20 cellular contexts compared by ENCODE assay signal in the genomic region with DNA sequence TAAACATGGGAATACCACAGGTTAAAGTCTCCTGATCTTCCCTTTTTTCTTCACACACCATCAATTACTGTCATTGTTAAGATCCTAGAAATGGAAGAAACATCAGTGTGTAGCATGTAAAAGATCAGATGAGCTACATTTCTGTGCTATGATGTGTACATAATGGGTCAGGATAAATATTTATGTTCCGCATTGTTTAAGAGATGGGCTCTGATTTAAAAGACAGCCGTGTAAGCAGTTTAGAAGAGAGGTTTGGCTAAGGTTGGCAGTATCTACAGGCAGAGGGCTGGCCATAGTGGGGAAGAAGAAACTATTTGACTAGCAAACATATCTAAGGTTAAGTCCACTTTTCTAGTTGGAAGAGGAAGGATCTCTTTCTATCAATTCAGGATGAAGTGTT. TPM values are rescaled to one million over a fixed set of nuclear protein-coding genes. Genes with fewer than 3 reads are reported as not detected.
DNase-seq lines count a peak whose midpoint lies in the region; ATAC-seq and TF ChIP-seq lines count a peak whose summit lies in the region.
"Had no signal": no experiment of that assay in that cellular context is flagged by ENCODE, and none has a peak within 500 bp of the region (broad histone marks: within the 10 kb centered on the region; RNA-seq: fewer than 3 reads in every experiment).

No MANE protein-coding gene starts in this region.

- no peaks in the 10 kb centered on the region for H3K27me3 Mint-ChIP-seq in MCF 10A (ENCODE audit: insufficient read depth, unreplicated experiment)

- H3K79me2 ChIP-seq in mammary epithelial cell (ENCODE audit: insufficient read depth, low read length), result no peaks in the 10 kb centered on the region

- H3K4me1 Mint-ChIP-seq in MCF 10A (ENCODE audit: insufficient read depth, unreplicated experiment), result peaks cover 21% of the 10 kb centered on the region

- no peaks in the 10 kb centered on the region for H3K9me3 ChIP-seq in mammary epithelial cell (replicated peaks; ENCODE audit: insufficient read depth, low read length)
- no peaks in the 10 kb centered on the region for H3K9me3 ChIP-seq in MG63
- H3K9me3 ChIP-seq: gastrocnemius medialis, mucosa of descending colon, thoracic aorta had no signal

- no peak overlapping the region for H3K4me2 ChIP-seq in mammary epithelial cell (ENCODE audit: insufficient read depth, low read depth, low read length)

- H3K4me3 Mint-ChIP-seq in MCF 10A (ENCODE audit: unreplicated experiment), result no peak overlapping the region
- H3K4me3 Mint-ChIP-seq: CD14-positive monocyte had no signal

- ATAC-seq in HG03354 (IDR thresholded peaks at IDR 0.05; ENCODE audit: poor library complexity, severe bottlenecking, unreplicated experiment), result no peak
- ATAC-seq: activated CD4-positive, CD25-positive, alpha-beta regulatory T cell treated with anti-CD3 and anti-CD28 coated beads, Interleukin-2, amount 50 U/mL, for 24 hours; gastrocnemius medialis; mucosa of descending colon had no signal

- in situ Hi-C loops in mammary epithelial cell (cut with MboI; ENCODE audit: low sequenced_read_pairs in 2 of 2), result loop anchor here (10.0 kb wide), 1 partner anchor 215 kb away; no protein-coding TSS in a partner anchor

- no peak overlapping the region for H3K27ac ChIP-seq in mammary epithelial cell (ENCODE audit: insufficient read depth, low read depth, low read length)
- H3K27ac ChIP-seq in dorsolateral prefrontal cortex, result no peak overlapping the region
- H3K27ac ChIP-seq: gastrocnemius medialis, thoracic aorta had no signal

- intact Hi-C loops in MCF 10A (cut with micrococcal nuclease) (no loop called here), mammary epithelial cell (cut with micrococcal nuclease) (loop anchor here (10.0 kb wide), 1 partner anchor 595 kb away; no protein-coding TSS in a partner anchor), dorsolateral prefrontal cortex (cut with DNase I) (loop anchor here in 1 of 2 donors (5.0 to 10.0 kb wide), 2 partner anchors 125 to 198 kb away; a partner anchor contains a TSS)

- peaks cover 4% of the 10 kb centered on the region for H3K27me3 ChIP-seq in mammary epithelial cell (ENCODE audit: insufficient read depth, low read length)
- no peaks in the 10 kb centered on the region for H3K27me3 ChIP-seq in MG63
- H3K27me3 ChIP-seq in dorsolateral prefrontal cortex, result no peaks in the 10 kb centered on the region
- H3K27me3 ChIP-seq: gastrocnemius medialis had no signal

- POLR2A ChIA-PET in MCF 10A (lab: Yijun Ruan, JAX), result interaction anchor here (0.7 kb wide), 2 partner anchors 214 to 334 kb away, joined by 3 read pairs; no protein-coding TSS in a partner anchor

- no peaks in the 10 kb centered on the region for H3K9me3 Mint-ChIP-seq in MCF 10A (ENCODE audit: unreplicated experiment)
- H3K9me3 Mint-ChIP-seq: CD14-positive monocyte had no signal

- H3K36me3 Mint-ChIP-seq in MCF 10A (ENCODE audit: insufficient read depth, unreplicated experiment), result no peaks in the 10 kb centered on the region
- H3K36me3 Mint-ChIP-seq: CD14-positive monocyte had no signal

- H3K9ac ChIP-seq in mammary epithelial cell (ENCODE audit: insufficient read depth, low read length), result no peak overlapping the region

- H3K36me3 ChIP-seq in mammary epithelial cell (ENCODE audit: insufficient read depth, low read length), result no peaks in the 10 kb centered on the region
- H3K36me3 ChIP-seq in MG63, result no peaks in the 10 kb centered on the region
- H3K36me3 ChIP-seq: gastrocnemius medialis, thoracic aorta had no signal

- CTCF ChIA-PET in MCF 10A (lab: Yijun Ruan, JAX) (interaction anchor here (1.0 to 1.1 kb wide), 2 partner anchors 216 kb away, joined by 3 to 4 read pairs; no protein-coding TSS in a partner anchor), mammary epithelial cell (lab: Charles Lee; ENCODE audit: low non-redundant PET) (no interaction called here)

- dilution Hi-C loops in mammary epithelial cell (cut with HindIII; ENCODE audit: low sequenced_read_pairs), result no loop called here

- DNase-seq in MCF 10A (ENCODE audit: unreplicated experiment) (peak; percentile 30), mammary epithelial cell (no peak), MG63 (peak; percentile 28), choroid plexus epithelial cell (ENCODE audit: low read depth) (peak; percentile 17), smooth muscle cell of the brain vasculature (ENCODE audit: low read depth, low spot score) (peak; percentile 6), dorsolateral prefrontal cortex (no peak)
- no peak for DNase-seq in activated CD8-positive, alpha-beta memory T cell treated with anti-CD3 and anti-CD28 coated beads, Interleukin-2, amount 50 U/mL, for 4 hours
- DNase-seq: DMS153, gastrocnemius medialis, mucosa of descending colon, NCI-H1092, NCI-H2029 treated with DMSO at 0.1 percent for 48 hours, NCI-H526 treated with DMSO at 0.1 percent for 48 hours had no signal

- TF ChIP-seq CTCF in MCF 10A (IDR thresholded peaks at IDR 0.05; ENCODE audit: unreplicated experiment), result no peak
- no peak for TF ChIP-seq CTCF in mammary epithelial cell (conservative IDR thresholded peaks at IDR 0.05 in 1 of 2, IDR thresholded peaks at IDR 0.05 in 1 of 2; ENCODE audit: extremely low read depth in 1 of 2, insufficient read depth in 1 of 2, low read depth in 1 of 2, low read length in 2 of 2)
- no peak for TF ChIP-seq CTCF in choroid plexus epithelial cell (conservative IDR thresholded peaks at IDR 0.05; ENCODE audit: low read depth, low read length)
- TF ChIP-seq CTCF in dorsolateral prefrontal cortex (IDR thresholded peaks at IDR 0.05 in 54 of 56, conservative IDR thresholded peaks at IDR 0.05 in 2 of 56; ENCODE audit: low read depth in 1 of 56, partially characterized antibody in 56 of 56), result no peak

- no peak overlapping the region for H3K27ac Mint-ChIP-seq in MCF 10A (ENCODE audit: low read depth, unreplicated experiment)
- H3K27ac Mint-ChIP-seq: CD14-positive monocyte had no signal

- BruUV-seq in MCF 10A (replicated peaks; lab: Mats Ljungman, UMichigan) (no TSS peak), mammary epithelial cell (replicated peaks; lab: Mats Ljungman, UMichigan) (no TSS peak)

- H4K20me1 ChIP-seq in mammary epithelial cell (ENCODE audit: insufficient read depth, low read length), result no peaks in the 10 kb centered on the region

- no peak overlapping the region for H2AFZ ChIP-seq in mammary epithelial cell (ENCODE audit: low read depth, low read length)

- H3K4me3 ChIP-seq in mammary epithelial cell (replicated peaks in 1 of 3; ENCODE audit: insufficient read depth in 1 of 3, low read depth in 2 of 3, low read length in 3 of 3) (no peak overlapping the region), MG63 (no peak overlapping the region), choroid plexus epithelial cell (ENCODE audit: low read depth, low read length) (no peak overlapping the region), dorsolateral prefrontal cortex (no peak overlapping the region)
- H3K4me3 ChIP-seq: gastrocnemius medialis, mucosa of descending colon, thoracic aorta had no signal

- H3K4me1 ChIP-seq in mammary epithelial cell (ENCODE audit: insufficient read depth, low read length), result no peaks in the 10 kb centered on the region

- 83% methylated on average over 2 of the region's 2 CpGs for WGBS in mammary epithelial cell (ENCODE audit: low coverage, missing lambda C conversion rate)

RNA-seq across cellular contexts. Expression of a gene that starts 49.4 kb away (rescaled TPM):
- total RNA-seq in MCF 10A (2022) (not detected in 2 replicates), mammary epithelial cell (not detected), dorsolateral prefrontal cortex (1 to 10 TPM in 115 of 120 experiments, under 1 TPM in 5; 0.72 to 5.2 (median 2.6) TPM)
- polyA plus RNA-seq in mammary epithelial cell, result not detected
- polyA minus RNA-seq in mammary epithelial cell, result not detected
- not detected in 2 replicates for total RNA-seq in MG63 (2014; rRNA removed; shearing (Covaris generic); ENCODE audit: low replicate concordance)
- total RNA-seq: A673, chondrocyte, SK-MEL-5, thoracic aorta had no signal
- polyA plus RNA-seq: CD14-positive monocyte had no signal

Comparison
In these comparisons a context has a peak if more than half of its experiments do, and no peak if none do; other contexts are left out.
1. DNase-seq: peak in MCF 10A (single experiment), MG63 (single experiment), choroid plexus epithelial cell (single experiment) and smooth muscle cell of the brain vasculature (single experiment); none in mammary epithelial cell (single experiment), activated CD8-positive, alpha-beta memory T cell treated with anti-CD3 and anti-CD28 coated beads, Interleukin-2, amount 50 U/mL, for 4 hours (single experiment) and dorsolateral prefrontal cortex (0 of 10).